ENCODE assay signal across 26 cellular contexts in the genomic region with DNA sequence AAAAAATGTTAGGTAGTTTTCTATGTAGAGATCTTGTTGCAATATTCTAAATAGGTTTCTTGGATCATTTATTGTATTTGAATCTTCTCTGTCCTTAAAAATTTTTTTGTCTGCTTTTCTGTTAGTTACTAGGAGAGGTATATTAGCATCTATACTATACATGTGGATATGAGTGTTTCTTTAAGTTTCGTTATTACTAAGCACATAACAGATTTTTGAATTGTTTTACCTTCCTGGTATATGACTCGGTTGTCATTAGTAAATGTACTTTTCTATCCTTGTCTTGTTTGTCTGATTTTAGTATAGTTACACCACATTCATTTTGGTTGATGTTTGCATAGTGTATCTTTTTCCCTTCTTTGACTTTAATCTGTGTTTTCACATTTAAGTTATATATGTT.
"Had no signal": no experiment of that assay in that cellular context is flagged by ENCODE, and none has a peak within 500 bp of the region (broad histone marks: within the 10 kb centered on the region; RNA-seq: fewer than 3 reads in every experiment).

No MANE protein-coding gene starts in this region.

- H3K27ac Mint-ChIP-seq: activated CD4-positive, alpha-beta T cell treated with anti-CD3 and anti-CD28 coated beads, Interleukin-2, amount 10 ng/mL, durations not matched to agents 7 days and 5 days; activated naive CD4-positive, alpha-beta T cell treated with anti-CD3 and anti-CD28 coated beads for 36 hours; activated naive CD8-positive, alpha-beta T cell treated with anti-CD3 and anti-CD28 coated beads for 36 hours; activated T-helper 2 cell treated with anti-CD3 and anti-CD28 coated beads, Interferon-gamma antibody, Interleukin-2, Interleukin-4, amounts not matched to agents 10 μg/mL and 5 μg/mL and 100 μg/mL, durations not matched to agents 14 hours and 24 hours and 36 hours had no signal

- H3K27me3 Mint-ChIP-seq: activated CD4-positive, alpha-beta T cell treated with anti-CD3 and anti-CD28 coated beads, Interleukin-2, amount 10 ng/mL, durations not matched to agents 7 days and 5 days; activated naive CD8-positive, alpha-beta T cell treated with anti-CD3 and anti-CD28 coated beads for 36 hours; central memory CD8-positive, alpha-beta T cell had no signal

- H3K4me1 Mint-ChIP-seq: central memory CD8-positive, alpha-beta T cell had no signal

- H3K4me3 Mint-ChIP-seq: activated CD4-positive, alpha-beta T cell treated with anti-CD3 and anti-CD28 coated beads, Interleukin-2, amount 10 ng/mL, durations not matched to agents 7 days and 5 days; activated naive CD4-positive, alpha-beta T cell treated with anti-CD3 and anti-CD28 coated beads for 36 hours; activated naive CD8-positive, alpha-beta T cell treated with anti-CD3 and anti-CD28 coated beads for 36 hours; central memory CD8-positive, alpha-beta T cell had no signal

- DNase-seq: activated CD4-positive, alpha-beta T cell treated with anti-CD3 and anti-CD28 coated beads, Interleukin-2, amount 10 ng/mL, durations not matched to agents 7 days and 5 days; activated CD8-positive, alpha-beta memory T cell treated with anti-CD3 and anti-CD28 coated beads, Interleukin-2, amount 50 U/mL, for 4 hours; activated gamma-delta T cell; activated naive CD4-positive, alpha-beta T cell treated with anti-CD3 and anti-CD28 coated beads for 36 hours; activated naive CD8-positive, alpha-beta T cell treated with anti-CD3 and anti-CD28 coated beads for 36 hours; activated T-cell treated with anti-CD3 and anti-CD28 coated beads for 4 hours; activated T-cell treated with anti-CD3 and anti-CD28 coated beads, Interleukin-2, amount 50 U/mL, for 48 hours; amygdala; MM.1S; MV-4-11; NCI-H1092; NCI-H1436 treated with DMSO at 0.1 percent for 48 hours; NCI-H1694 treated with DMSO at 0.1 percent for 48 hours; NCI-H2029 treated with DMSO at 0.1 percent for 48 hours; NCI-H2107; NCI-H2171; NCI-H510A; NCI-H526; NCI-H748 treated with DMSO at 0.1 percent for 48 hours; NK-92 treated with Interleukin-12 subunit alpha and Interleukin-12 subunit beta, amount 100 ng/mL, for 24 hours; OCI-M1; Right ventricle myocardium superior; SJCRH30; T1000 had no signal

- H3K9me3 Mint-ChIP-seq: activated CD4-positive, alpha-beta T cell treated with anti-CD3 and anti-CD28 coated beads, Interleukin-2, amount 10 ng/mL, durations not matched to agents 7 days and 5 days; activated naive CD4-positive, alpha-beta T cell treated with anti-CD3 and anti-CD28 coated beads for 36 hours; activated naive CD8-positive, alpha-beta T cell treated with anti-CD3 and anti-CD28 coated beads for 36 hours; activated T-helper 2 cell treated with anti-CD3 and anti-CD28 coated beads, Interferon-gamma antibody, Interleukin-2, Interleukin-4, amounts not matched to agents 10 μg/mL and 5 μg/mL and 100 μg/mL, durations not matched to agents 14 hours and 24 hours and 36 hours; central memory CD8-positive, alpha-beta T cell had no signal
